1 cellular context compared by ENCODE assay signal in the genomic region with DNA sequence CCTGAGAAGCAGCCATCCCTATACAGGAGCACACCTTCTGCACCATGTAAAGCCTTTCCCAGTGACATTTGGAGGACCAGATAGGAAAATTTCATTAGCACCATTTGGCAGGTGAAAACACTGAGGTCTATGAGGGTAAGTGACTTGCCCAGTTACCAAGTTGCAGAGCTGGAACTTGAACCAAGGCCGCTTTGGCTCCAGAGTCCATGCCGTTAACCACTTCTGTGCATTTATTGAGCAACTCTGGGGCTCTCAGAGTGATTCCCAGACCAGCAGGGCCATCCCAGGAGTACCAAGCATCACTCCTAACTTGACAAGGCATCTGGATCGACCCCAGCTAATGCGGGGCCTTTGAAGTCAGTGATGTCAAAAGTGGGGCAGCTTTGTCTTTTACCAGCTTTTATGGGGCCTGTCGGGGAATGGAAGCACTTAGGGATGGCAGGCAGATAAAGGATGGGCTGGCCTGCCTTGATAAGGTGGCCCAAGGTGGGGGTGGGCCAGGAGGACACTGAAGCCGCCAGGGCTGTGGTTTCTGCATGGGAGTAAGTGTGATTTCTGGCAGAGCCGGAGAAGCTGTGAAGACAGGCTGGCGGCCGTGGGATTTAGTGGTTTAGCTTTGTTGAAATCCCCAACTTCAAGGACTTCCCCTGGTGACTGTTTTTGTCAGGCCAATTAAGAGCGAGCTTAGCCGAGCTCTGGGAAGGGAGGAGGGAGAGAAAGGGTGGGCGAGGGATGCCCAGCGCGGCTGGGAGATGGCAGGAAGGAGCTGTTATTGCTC.
TF ChIP-seq lines count a peak whose summit lies in the region.

No MANE protein-coding gene starts in this region.

TF ChIP-seq in K562, 482 proteins besides CTCF, POLR2A, EP300 and RAD21 (continued from another document and continues in another):
- TF ChIP-seq, protein P1, sequence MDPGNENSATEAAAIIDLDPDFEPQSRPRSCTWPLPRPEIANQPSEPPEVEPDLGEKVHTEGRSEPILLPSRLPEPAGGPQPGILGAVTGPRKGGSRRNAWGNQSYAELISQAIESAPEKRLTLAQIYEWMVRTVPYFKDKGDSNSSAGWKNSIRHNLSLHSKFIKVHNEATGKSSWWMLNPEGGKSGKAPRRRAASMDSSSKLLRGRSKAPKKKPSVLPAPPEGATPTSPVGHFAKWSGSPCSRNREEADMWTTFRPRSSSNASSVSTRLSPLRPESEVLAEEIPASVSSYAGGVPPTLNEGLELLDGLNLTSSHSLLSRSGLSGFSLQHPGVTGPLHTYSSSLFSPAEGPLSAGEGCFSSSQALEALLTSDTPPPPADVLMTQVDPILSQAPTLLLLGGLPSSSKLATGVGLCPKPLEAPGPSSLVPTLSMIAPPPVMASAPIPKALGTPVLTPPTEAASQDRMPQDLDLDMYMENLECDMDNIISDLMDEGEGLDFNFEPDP (CRISPR knock-in tag; IDR thresholded peaks at IDR 0.05), result no peak
- TF ChIP-seq, protein P2, sequence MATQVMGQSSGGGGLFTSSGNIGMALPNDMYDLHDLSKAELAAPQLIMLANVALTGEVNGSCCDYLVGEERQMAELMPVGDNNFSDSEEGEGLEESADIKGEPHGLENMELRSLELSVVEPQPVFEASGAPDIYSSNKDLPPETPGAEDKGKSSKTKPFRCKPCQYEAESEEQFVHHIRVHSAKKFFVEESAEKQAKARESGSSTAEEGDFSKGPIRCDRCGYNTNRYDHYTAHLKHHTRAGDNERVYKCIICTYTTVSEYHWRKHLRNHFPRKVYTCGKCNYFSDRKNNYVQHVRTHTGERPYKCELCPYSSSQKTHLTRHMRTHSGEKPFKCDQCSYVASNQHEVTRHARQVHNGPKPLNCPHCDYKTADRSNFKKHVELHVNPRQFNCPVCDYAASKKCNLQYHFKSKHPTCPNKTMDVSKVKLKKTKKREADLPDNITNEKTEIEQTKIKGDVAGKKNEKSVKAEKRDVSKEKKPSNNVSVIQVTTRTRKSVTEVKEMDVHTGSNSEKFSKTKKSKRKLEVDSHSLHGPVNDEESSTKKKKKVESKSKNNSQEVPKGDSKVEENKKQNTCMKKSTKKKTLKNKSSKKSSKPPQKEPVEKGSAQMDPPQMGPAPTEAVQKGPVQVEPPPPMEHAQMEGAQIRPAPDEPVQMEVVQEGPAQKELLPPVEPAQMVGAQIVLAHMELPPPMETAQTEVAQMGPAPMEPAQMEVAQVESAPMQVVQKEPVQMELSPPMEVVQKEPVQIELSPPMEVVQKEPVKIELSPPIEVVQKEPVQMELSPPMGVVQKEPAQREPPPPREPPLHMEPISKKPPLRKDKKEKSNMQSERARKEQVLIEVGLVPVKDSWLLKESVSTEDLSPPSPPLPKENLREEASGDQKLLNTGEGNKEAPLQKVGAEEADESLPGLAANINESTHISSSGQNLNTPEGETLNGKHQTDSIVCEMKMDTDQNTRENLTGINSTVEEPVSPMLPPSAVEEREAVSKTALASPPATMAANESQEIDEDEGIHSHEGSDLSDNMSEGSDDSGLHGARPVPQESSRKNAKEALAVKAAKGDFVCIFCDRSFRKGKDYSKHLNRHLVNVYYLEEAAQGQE (CRISPR knock-in tag; IDR thresholded peaks at IDR 0.05; ENCODE audit: low read depth), result no peak
- TF ChIP-seq KLF16 (IDR thresholded peaks at IDR 0.05) (peak; percentile 97), SMARCA5 (IDR thresholded peaks at IDR 0.05) (no peak), ZNF445 (CRISPR knock-in tag; IDR thresholded peaks at IDR 0.05; ENCODE audit: low read depth) (no peak), FOXA1 (IDR thresholded peaks at IDR 0.05; ENCODE audit: borderline replicate concordance) (no peak), ETS1 (conservative IDR thresholded peaks at IDR 0.05; ENCODE audit: control insufficient read depth, low read depth, low read length) (peak; percentile 69; the same call in 1 of the 2 replicates), TAF15 (IDR thresholded peaks at IDR 0.05; ENCODE audit: low read depth, low read length) (no peak), NCOA1 (IDR thresholded peaks at IDR 0.05; ENCODE audit: low read depth) (peak; percentile 87), IFI16 (CRISPR knock-in tag; IDR thresholded peaks at IDR 0.05) (no peak), ARID4B (CRISPR knock-in tag; IDR thresholded peaks at IDR 0.05) (no peak), TCF3 (CRISPR knock-in tag; IDR thresholded peaks at IDR 0.05) (peak; percentile 99), SMARCA4 (IDR thresholded peaks at IDR 0.05) (peak; percentile 98), NCOA6 (IDR thresholded peaks at IDR 0.05) (no peak), THRAP3 (IDR thresholded peaks at IDR 0.05; ENCODE audit: borderline replicate concordance) (no peak), ARNT (IDR thresholded peaks at IDR 0.05) (peak; percentile 89 to 91; a peak in 3 of 4 replicates), MXD1 (CRISPR knock-in tag; IDR thresholded peaks at IDR 0.05; ENCODE audit: borderline replicate concordance, poor library complexity, severe bottlenecking) (no peak), SMARCC2 (IDR thresholded peaks at IDR 0.05; ENCODE audit: low read depth) (peak; percentile 95), E2F1 (CRISPR knock-in tag; IDR thresholded peaks at IDR 0.05) (no peak), MED1 (CRISPR knock-in tag; IDR thresholded peaks at IDR 0.05; ENCODE audit: borderline replicate concordance) (no peak), ZNF444 (CRISPR knock-in tag; IDR thresholded peaks at IDR 0.05) (no peak), ZNF347 (CRISPR knock-in tag; IDR thresholded peaks at IDR 0.05; ENCODE audit: low read depth) (no peak), ZNF551 (CRISPR knock-in tag; IDR thresholded peaks at IDR 0.05) (no peak), STAG1 (CRISPR knock-in tag; IDR thresholded peaks at IDR 0.05; ENCODE audit: borderline replicate concordance) (no peak)
- TF ChIP-seq, protein P3, sequence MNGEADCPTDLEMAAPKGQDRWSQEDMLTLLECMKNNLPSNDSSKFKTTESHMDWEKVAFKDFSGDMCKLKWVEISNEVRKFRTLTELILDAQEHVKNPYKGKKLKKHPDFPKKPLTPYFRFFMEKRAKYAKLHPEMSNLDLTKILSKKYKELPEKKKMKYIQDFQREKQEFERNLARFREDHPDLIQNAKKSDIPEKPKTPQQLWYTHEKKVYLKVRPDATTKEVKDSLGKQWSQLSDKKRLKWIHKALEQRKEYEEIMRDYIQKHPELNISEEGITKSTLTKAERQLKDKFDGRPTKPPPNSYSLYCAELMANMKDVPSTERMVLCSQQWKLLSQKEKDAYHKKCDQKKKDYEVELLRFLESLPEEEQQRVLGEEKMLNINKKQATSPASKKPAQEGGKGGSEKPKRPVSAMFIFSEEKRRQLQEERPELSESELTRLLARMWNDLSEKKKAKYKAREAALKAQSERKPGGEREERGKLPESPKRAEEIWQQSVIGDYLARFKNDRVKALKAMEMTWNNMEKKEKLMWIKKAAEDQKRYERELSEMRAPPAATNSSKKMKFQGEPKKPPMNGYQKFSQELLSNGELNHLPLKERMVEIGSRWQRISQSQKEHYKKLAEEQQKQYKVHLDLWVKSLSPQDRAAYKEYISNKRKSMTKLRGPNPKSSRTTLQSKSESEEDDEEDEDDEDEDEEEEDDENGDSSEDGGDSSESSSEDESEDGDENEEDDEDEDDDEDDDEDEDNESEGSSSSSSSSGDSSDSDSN (IDR thresholded peaks at IDR 0.05; ENCODE audit: borderline replicate concordance in 1 of 2, low read depth in 2 of 2, low read length in 2 of 2), result 0 out of 4 replicates have a peak, but pooled peaks of 1 of the 2 experiments have one; percentile 40
- TF ChIP-seq, protein P4, sequence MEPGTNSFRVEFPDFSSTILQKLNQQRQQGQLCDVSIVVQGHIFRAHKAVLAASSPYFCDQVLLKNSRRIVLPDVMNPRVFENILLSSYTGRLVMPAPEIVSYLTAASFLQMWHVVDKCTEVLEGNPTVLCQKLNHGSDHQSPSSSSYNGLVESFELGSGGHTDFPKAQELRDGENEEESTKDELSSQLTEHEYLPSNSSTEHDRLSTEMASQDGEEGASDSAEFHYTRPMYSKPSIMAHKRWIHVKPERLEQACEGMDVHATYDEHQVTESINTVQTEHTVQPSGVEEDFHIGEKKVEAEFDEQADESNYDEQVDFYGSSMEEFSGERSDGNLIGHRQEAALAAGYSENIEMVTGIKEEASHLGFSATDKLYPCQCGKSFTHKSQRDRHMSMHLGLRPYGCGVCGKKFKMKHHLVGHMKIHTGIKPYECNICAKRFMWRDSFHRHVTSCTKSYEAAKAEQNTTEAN (CRISPR knock-in tag; IDR thresholded peaks at IDR 0.05), result no peak
- TF ChIP-seq, protein P5, sequence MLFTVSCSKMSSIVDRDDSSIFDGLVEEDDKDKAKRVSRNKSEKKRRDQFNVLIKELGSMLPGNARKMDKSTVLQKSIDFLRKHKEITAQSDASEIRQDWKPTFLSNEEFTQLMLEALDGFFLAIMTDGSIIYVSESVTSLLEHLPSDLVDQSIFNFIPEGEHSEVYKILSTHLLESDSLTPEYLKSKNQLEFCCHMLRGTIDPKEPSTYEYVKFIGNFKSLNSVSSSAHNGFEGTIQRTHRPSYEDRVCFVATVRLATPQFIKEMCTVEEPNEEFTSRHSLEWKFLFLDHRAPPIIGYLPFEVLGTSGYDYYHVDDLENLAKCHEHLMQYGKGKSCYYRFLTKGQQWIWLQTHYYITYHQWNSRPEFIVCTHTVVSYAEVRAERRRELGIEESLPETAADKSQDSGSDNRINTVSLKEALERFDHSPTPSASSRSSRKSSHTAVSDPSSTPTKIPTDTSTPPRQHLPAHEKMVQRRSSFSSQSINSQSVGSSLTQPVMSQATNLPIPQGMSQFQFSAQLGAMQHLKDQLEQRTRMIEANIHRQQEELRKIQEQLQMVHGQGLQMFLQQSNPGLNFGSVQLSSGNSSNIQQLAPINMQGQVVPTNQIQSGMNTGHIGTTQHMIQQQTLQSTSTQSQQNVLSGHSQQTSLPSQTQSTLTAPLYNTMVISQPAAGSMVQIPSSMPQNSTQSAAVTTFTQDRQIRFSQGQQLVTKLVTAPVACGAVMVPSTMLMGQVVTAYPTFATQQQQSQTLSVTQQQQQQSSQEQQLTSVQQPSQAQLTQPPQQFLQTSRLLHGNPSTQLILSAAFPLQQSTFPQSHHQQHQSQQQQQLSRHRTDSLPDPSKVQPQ (CRISPR knock-in tag; IDR thresholded peaks at IDR 0.05; ENCODE audit: borderline replicate concordance), result no peak
- TF ChIP-seq, protein P6, sequence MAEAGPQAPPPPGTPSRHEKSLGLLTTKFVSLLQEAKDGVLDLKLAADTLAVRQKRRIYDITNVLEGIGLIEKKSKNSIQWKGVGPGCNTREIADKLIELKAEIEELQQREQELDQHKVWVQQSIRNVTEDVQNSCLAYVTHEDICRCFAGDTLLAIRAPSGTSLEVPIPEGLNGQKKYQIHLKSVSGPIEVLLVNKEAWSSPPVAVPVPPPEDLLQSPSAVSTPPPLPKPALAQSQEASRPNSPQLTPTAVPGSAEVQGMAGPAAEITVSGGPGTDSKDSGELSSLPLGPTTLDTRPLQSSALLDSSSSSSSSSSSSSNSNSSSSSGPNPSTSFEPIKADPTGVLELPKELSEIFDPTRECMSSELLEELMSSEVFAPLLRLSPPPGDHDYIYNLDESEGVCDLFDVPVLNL (CRISPR knock-in tag; IDR thresholded peaks at IDR 0.05; ENCODE audit: low read depth), result no peak
- TF ChIP-seq, protein P7, sequence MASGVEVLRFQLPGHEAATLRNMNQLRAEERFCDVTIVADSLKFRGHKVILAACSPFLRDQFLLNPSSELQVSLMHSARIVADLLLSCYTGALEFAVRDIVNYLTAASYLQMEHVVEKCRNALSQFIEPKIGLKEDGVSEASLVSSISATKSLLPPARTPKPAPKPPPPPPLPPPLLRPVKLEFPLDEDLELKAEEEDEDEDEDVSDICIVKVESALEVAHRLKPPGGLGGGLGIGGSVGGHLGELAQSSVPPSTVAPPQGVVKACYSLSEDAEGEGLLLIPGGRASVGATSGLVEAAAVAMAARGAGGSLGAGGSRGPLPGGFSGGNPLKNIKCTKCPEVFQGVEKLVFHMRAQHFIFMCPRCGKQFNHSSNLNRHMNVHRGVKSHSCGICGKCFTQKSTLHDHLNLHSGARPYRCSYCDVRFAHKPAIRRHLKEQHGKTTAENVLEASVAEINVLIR (CRISPR knock-in tag; IDR thresholded peaks at IDR 0.05), result peak; percentile 34; the same call in 1 of the 2 replicates
